21 cellular contexts compared by ENCODE assay signal in genomic region chr19:18791315-18791678, GRCh38. TPM values are rescaled to one million over a fixed set of nuclear protein-coding genes. Genes with fewer than 3 reads are reported as not detected.
DNase-seq lines count a peak whose midpoint lies in the region; ATAC-seq and TF ChIP-seq lines count a peak whose summit lies in the region.
"Had no signal": no experiment of that assay in that cellular context is flagged by ENCODE, and none has a peak within 500 bp of the region (broad histone marks: within the 10 kb centered on the region; RNA-seq: fewer than 3 reads in every experiment).

No MANE protein-coding gene starts in this region.

- peaks cover 19% of the 10 kb centered on the region for H3K4me1 Mint-ChIP-seq in activated naive CD8-positive, alpha-beta T cell (ENCODE audit: low read depth)
- peaks cover 18% of the 10 kb centered on the region for H3K4me1 Mint-ChIP-seq in activated naive CD8-positive, alpha-beta T cell treated with anti-CD3 and anti-CD28 coated beads for 36 hours
- peaks cover 7% of the 10 kb centered on the region for H3K4me1 Mint-ChIP-seq in activated T-helper 17 cell treated with anti-CD3 and anti-CD28 coated beads, Interleukin-2, amount 50 U/mL, for 72 hours
- peaks cover 31 to 40% (median 35%) of the 10 kb centered on the region in 3 donors for H3K4me1 Mint-ChIP-seq in naive B cell

- no peak overlapping the region for H3K27ac Mint-ChIP-seq in activated naive CD8-positive, alpha-beta T cell
- no peak overlapping the region for H3K27ac Mint-ChIP-seq in activated naive CD8-positive, alpha-beta T cell treated with anti-CD3 and anti-CD28 coated beads for 36 hours
- no peak overlapping the region for H3K27ac Mint-ChIP-seq in activated T-helper 17 cell treated with anti-CD3 and anti-CD28 coated beads, Interleukin-2, amount 50 U/mL, for 72 hours
- peak overlapping the region in 1 of 6 donors; percentile 47 for H3K27ac Mint-ChIP-seq in naive B cell
- H3K27ac Mint-ChIP-seq: activated CD8-positive, alpha-beta T cell treated with anti-CD3 and anti-CD28 coated beads, Interleukin-2, amount 10 ng/mL, durations not matched to agents 7 days and 5 days had no signal

- H3K4me3 Mint-ChIP-seq in activated naive CD8-positive, alpha-beta T cell, result peak overlapping the region; percentile 23
- H3K4me3 Mint-ChIP-seq in activated naive CD8-positive, alpha-beta T cell treated with anti-CD3 and anti-CD28 coated beads for 36 hours, result no peak overlapping the region
- H3K4me3 Mint-ChIP-seq in activated T-helper 17 cell treated with anti-CD3 and anti-CD28 coated beads, Interleukin-2, amount 50 U/mL, for 72 hours, result peak overlapping the region; percentile 57
- H3K4me3 Mint-ChIP-seq in naive B cell, result peak overlapping the region in 5 of 8 donors; percentile 34 to 95 (median 66)
- H3K4me3 Mint-ChIP-seq: activated CD8-positive, alpha-beta T cell treated with anti-CD3 and anti-CD28 coated beads, Interleukin-2, amount 10 ng/mL, durations not matched to agents 7 days and 5 days had no signal

- ATAC-seq in activated T-helper 17 cell treated with anti-CD3 and anti-CD28 coated beads, Interleukin-2, amount 50 U/mL, for 72 hours (replicated peaks), result no peak
- ATAC-seq in naive B cell (ENCODE audit: low read depth in 2 of 2) (no peak), omental fat pad (ENCODE audit: low FRiP score) (no peak)
- ATAC-seq: activated CD8-positive, alpha-beta T cell treated with anti-CD3 and anti-CD28 coated beads, Interleukin-2, amount 10 ng/mL, durations not matched to agents 7 days and 5 days; left lung; upper lobe of right lung had no signal

- TF ChIP-seq CTCF in omental fat pad (IDR thresholded peaks at IDR 0.05), result no peak

- no peaks in the 10 kb centered on the region for H3K36me3 Mint-ChIP-seq in activated naive CD8-positive, alpha-beta T cell
- H3K36me3 Mint-ChIP-seq in activated naive CD8-positive, alpha-beta T cell treated with anti-CD3 and anti-CD28 coated beads for 36 hours, result no peaks in the 10 kb centered on the region
- peaks cover 15% of the 10 kb centered on the region for H3K36me3 Mint-ChIP-seq in activated T-helper 17 cell treated with anti-CD3 and anti-CD28 coated beads, Interleukin-2, amount 50 U/mL, for 72 hours (ENCODE audit: low read depth)
- H3K36me3 Mint-ChIP-seq in naive B cell, result peaks cover 0 to 9% of the 10 kb centered on the region in 2 donors

- H3K9me3 Mint-ChIP-seq in activated naive CD8-positive, alpha-beta T cell (ENCODE audit: low read depth), result no peaks in the 10 kb centered on the region
- no peaks in the 10 kb centered on the region for H3K9me3 Mint-ChIP-seq in activated naive CD8-positive, alpha-beta T cell treated with anti-CD3 and anti-CD28 coated beads for 36 hours
- H3K9me3 Mint-ChIP-seq in activated T-helper 17 cell treated with anti-CD3 and anti-CD28 coated beads, Interleukin-2, amount 50 U/mL, for 72 hours, result no peaks in the 10 kb centered on the region
- peaks cover 0 to 8% (median 0%) of the 10 kb centered on the region in 7 donors for H3K9me3 Mint-ChIP-seq in naive B cell

- no peak for DNase-seq in activated naive CD8-positive, alpha-beta T cell treated with anti-CD3 and anti-CD28 coated beads for 36 hours
- no peak for DNase-seq in naive B cell
- DNase-seq in SHP77 treated with DMSO at 0.1 percent for 48 hours (lab: John Stamatoyannopoulos, UW), result no peak
- DNase-seq in NCI-H2029 treated with DMSO at 0.1 percent for 48 hours (lab: John Stamatoyannopoulos, UW), result no peak
- no peak for DNase-seq in NCI-H345 (lab: John Stamatoyannopoulos, UW)
- no peak for DNase-seq in omental fat pad (ENCODE audit: low spot score)
- DNase-seq: activated CD8-positive, alpha-beta T cell treated with anti-CD3 and anti-CD28 coated beads, Interleukin-2, amount 10 ng/mL, durations not matched to agents 7 days and 5 days; AML-193; left lung; NCI-H1417 treated with DMSO at 0.1 percent for 48 hours; occipital lobe; small intestine; stimulated activated CD4-positive, alpha-beta T cell treated with anti-CD3 and anti-CD28 coated beads, Interleukin-2, amount 100 ng/mL, for 24 hours; upper lobe of right lung had no signal

- H3K27me3 Mint-ChIP-seq in activated naive CD8-positive, alpha-beta T cell, result peaks cover 23% of the 10 kb centered on the region
- peaks cover 90% of the 10 kb centered on the region for H3K27me3 Mint-ChIP-seq in activated naive CD8-positive, alpha-beta T cell treated with anti-CD3 and anti-CD28 coated beads for 36 hours
- H3K27me3 Mint-ChIP-seq in activated T-helper 17 cell treated with anti-CD3 and anti-CD28 coated beads, Interleukin-2, amount 50 U/mL, for 72 hours, result peaks cover 33% of the 10 kb centered on the region
- peaks cover 37 to 68% (median 60%) of the 10 kb centered on the region in 3 donors for H3K27me3 Mint-ChIP-seq in naive B cell

RNA-seq across cellular contexts. Expression of gene COMP, which starts 0.2 kb away (rescaled TPM):
- not detected for total RNA-seq in activated naive CD8-positive, alpha-beta T cell treated with anti-CD3 and anti-CD28 coated beads for 36 hours
- not detected for total RNA-seq in activated T-helper 17 cell treated with anti-CD3 and anti-CD28 coated beads, Interleukin-2, amount 50 U/mL, for 72 hours
- under 1 TPM in 1 of 6 donors, not detected in 5; 0.36 TPM for polyA plus RNA-seq in naive B cell (ENCODE audit: low read depth in 6 of 6)
- total RNA-seq in omental fat pad, result 1 to 10 TPM; 1.1 to 1.9 (median 1.3) TPM
- total RNA-seq: activated CD8-positive, alpha-beta T cell treated with anti-CD3 and anti-CD28 coated beads, Interleukin-2, amount 10 ng/mL, durations not matched to agents 7 days and 5 days; endothelial cell of umbilical vein; H7; M059J; occipital lobe; OCI-LY7; T-helper 2 cell treated with Interferon-gamma antibody and Interleukin-4, amounts not matched to agents 100 ng/mL and 5 ng/mL, for 36 hours had no signal
- polyA plus RNA-seq: endothelial cell of umbilical vein had no signal

RNA-seq across cellular contexts. Expression of gene UPF1, which starts 40.5 kb away (rescaled TPM):
- total RNA-seq in activated naive CD8-positive, alpha-beta T cell treated with anti-CD3 and anti-CD28 coated beads for 36 hours, result 10 to 100 TPM; 78.9 to 84.6 TPM
- total RNA-seq in activated T-helper 17 cell treated with anti-CD3 and anti-CD28 coated beads, Interleukin-2, amount 50 U/mL, for 72 hours, result 10 to 100 TPM; 64.9 to 90.1 TPM
- 10 to 100 TPM in 3 of 6 donors, 1 to 10 TPM in 3; 2.2 to 21.3 (median 10.0) TPM for polyA plus RNA-seq in naive B cell (ENCODE audit: low read depth in 6 of 6)
- 100 to 1,000 TPM in 2 of 4 donors, 10 to 100 TPM in 2; 67.3 to 113 (median 96.0) TPM for total RNA-seq in omental fat pad
